In the genomic region with DNA sequence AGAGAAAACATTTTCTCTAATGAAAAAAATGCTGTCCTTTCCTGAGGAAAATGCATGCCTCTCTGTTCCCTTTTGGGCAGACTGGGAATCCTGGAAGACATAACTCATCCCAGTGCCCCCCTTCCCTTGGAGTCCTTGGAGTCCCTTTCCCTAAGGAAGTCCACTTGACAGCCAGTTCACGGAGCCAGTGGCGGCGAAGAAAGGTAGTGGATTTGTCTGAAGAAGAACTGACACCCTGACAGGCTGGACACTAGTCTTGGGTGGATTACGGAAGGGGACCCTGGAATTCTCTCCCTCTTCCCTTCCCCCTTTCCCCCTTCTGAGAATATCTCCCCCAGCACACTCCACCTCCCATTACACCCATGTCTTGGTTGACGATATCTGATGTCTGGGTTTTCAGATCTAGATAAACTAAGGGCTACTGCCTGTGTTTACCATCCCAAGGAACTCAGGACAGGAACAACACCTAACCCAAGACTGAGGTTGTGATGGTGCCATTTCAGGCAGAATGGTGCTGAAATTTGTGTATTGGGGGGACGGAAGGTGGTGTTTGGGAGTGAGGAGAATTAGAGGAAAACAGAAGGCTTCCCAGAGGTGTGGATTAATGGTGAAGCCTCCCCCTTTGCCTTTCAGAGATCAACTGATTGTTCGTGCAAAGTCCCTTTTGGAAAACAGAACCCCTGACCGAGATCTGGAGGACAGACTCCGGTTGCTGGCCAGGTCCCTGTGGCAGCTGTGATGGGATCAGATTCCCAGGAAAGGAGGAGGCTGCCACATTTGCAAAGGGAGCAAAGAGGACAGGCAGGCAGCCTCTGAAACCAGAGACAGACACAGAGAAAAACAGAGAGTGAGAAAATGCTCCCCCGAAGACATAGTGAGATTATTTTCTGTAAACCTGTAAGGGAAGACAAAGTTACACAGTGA, we compare ENCODE assay signal across 7 cellular contexts. TPM values are rescaled to one million over a fixed set of nuclear protein-coding genes. Genes with fewer than 3 reads are reported as not detected.
DNase-seq lines count a peak whose midpoint lies in the region; ATAC-seq and TF ChIP-seq lines count a peak whose summit lies in the region.

No MANE protein-coding gene starts in this region.

- 3% methylated on average over 10 of the region's 10 CpGs for WGBS in suprapubic skin

- no peaks in the 10 kb centered on the region for H3K36me3 ChIP-seq in suprapubic skin

- peaks cover 39% of the 10 kb centered on the region for H3K4me1 ChIP-seq in suprapubic skin

- H3K27ac ChIP-seq in angular gyrus (ENCODE audit: low read depth, low read length) (peak overlapping the region; percentile 85), layer of hippocampus (ENCODE audit: low read depth, low read length) (peak overlapping the region; percentile 83), suprapubic skin (peak overlapping the region; percentile 82)

- no peak for TF ChIP-seq POLR2A in suprapubic skin (IDR thresholded peaks at IDR 0.05)

- no peaks in the 10 kb centered on the region for H3K9me3 ChIP-seq in suprapubic skin

- TF ChIP-seq EP300 in suprapubic skin (IDR thresholded peaks at IDR 0.05): no peak

- H3K27me3 ChIP-seq in layer of hippocampus (ENCODE audit: control insufficient read depth, insufficient read depth, low read length) (no peaks in the 10 kb centered on the region), suprapubic skin (no peaks in the 10 kb centered on the region)

- no peak for DNase-seq in suprapubic skin (ENCODE audit: low spot score in 2 of 2)
- no peak for DNase-seq in activated CD8-positive, alpha-beta memory T cell treated with anti-CD3 and anti-CD28 coated beads, Interleukin-2, amount 50 U/mL, for 4 hours

- peak overlapping the region; percentile 49 for H3K4me3 ChIP-seq in suprapubic skin

- ATAC-seq in HG02678 (IDR thresholded peaks at IDR 0.05; ENCODE audit: unreplicated experiment) (peak; percentile 8), GM18519 (IDR thresholded peaks at IDR 0.05; ENCODE audit: low FRiP score, unreplicated experiment) (no peak), HG03095 (IDR thresholded peaks at IDR 0.05; ENCODE audit: unreplicated experiment) (no peak)

- TF ChIP-seq CTCF in suprapubic skin (IDR thresholded peaks at IDR 0.05): no peak

RNA-seq across cellular contexts. Expression of a gene that starts 0.7 kb away (rescaled TPM):
- total RNA-seq in suprapubic skin: 100 to 1,000 TPM; 265 to 337 (median 270) TPM
